ENCODE assay signal across 9 cellular contexts in genomic region chr5:150081541-150082283, GRCh38. TPM values are rescaled to one million over a fixed set of nuclear protein-coding genes. Genes with fewer than 3 reads are reported as not detected.
DNase-seq lines count a peak whose midpoint lies in the region; ATAC-seq, FAIRE-seq and TF ChIP-seq lines count a peak whose summit lies in the region.
"Had no signal": no experiment of that assay in that cellular context is flagged by ENCODE, and none has a peak within 500 bp of the region (broad histone marks: within the 10 kb centered on the region; RNA-seq: fewer than 3 reads in every experiment).

No MANE protein-coding gene starts in this region.

- no peaks in the 10 kb centered on the region for H3K36me3 ChIP-seq in IMR-90 (ENCODE audit: control insufficient read depth, insufficient read depth, low read length)
- no peaks in the 10 kb centered on the region for H3K36me3 ChIP-seq in H1 (ENCODE audit: control insufficient read depth in 2 of 4, insufficient read depth in 4 of 4, low read length in 3 of 4)

- H4K20me1 ChIP-seq in IMR-90 (ENCODE audit: insufficient read depth, low read length) (no peaks in the 10 kb centered on the region), H1 (replicated peaks in 1 of 2; ENCODE audit: control insufficient read depth in 1 of 2, insufficient read depth in 2 of 2, low read length in 2 of 2) (no peaks in the 10 kb centered on the region)

- FAIRE-seq in H1 (lab: Jason Lieb, UNC), result no peak
- FAIRE-seq: islet of Langerhans had no signal

- TF ChIP-seq POLR2A in IMR-90 (IDR thresholded peaks at IDR 0.05; ENCODE audit: low read depth, low read length) (no peak), H1 (IDR thresholded peaks at IDR 0.05; ENCODE audit: control extremely low read depth in 1 of 2, low read depth in 2 of 2, low read length in 2 of 2) (no peak)

- H3K9me3 Mint-ChIP-seq in osteocyte (ENCODE audit: unreplicated experiment), result no peaks in the 10 kb centered on the region

- H3K27me3 Mint-ChIP-seq in osteocyte (ENCODE audit: unreplicated experiment), result no peaks in the 10 kb centered on the region

- H3K23ac ChIP-seq in IMR-90 (ENCODE audit: low read depth, low read length) (0 out of 2 replicates have a peak overlapping the region, but pooled peaks have one; percentile 0), H1 (ENCODE audit: insufficient read length) (no peak overlapping the region)

- H3K9me3 ChIP-seq in IMR-90 (ENCODE audit: control insufficient read depth, insufficient read depth, low read length), result no peaks in the 10 kb centered on the region
- no peaks in the 10 kb centered on the region for H3K9me3 ChIP-seq in H1 (ENCODE audit: insufficient read depth in 2 of 2, low read depth in 1 of 2, low read length in 1 of 2)

- no peak for TF ChIP-seq EP300 in H1 (IDR thresholded peaks at IDR 0.05; ENCODE audit: borderline replicate concordance in 1 of 2, low read depth in 2 of 2, low read length in 2 of 2)

- TF ChIP-seq CTCF in IMR-90 (conservative IDR thresholded peaks at IDR 0.05; ENCODE audit: low read depth, low read length) (no peak), H1 (IDR thresholded peaks at IDR 0.05; ENCODE audit: control extremely low read depth in 1 of 3, insufficient read depth in 1 of 3, low read depth in 1 of 3, low read length in 3 of 3) (no peak), osteocyte (IDR thresholded peaks at IDR 0.05) (no peak), foreskin fibroblast (IDR thresholded peaks at IDR 0.05; ENCODE audit: low read depth, low read length) (no peak)

- 15% methylated on average over 3 of the region's 15 CpGs; no CpG with 5 or more reads in 1 of the 2 experiments for WGBS in IMR-90 (ENCODE audit: extremely low coverage in 2 of 2, insufficient read length in 1 of 2), 2 experiments
- WGBS in H1 (ENCODE audit: extremely low coverage in 1 of 2, insufficient coverage in 1 of 2, insufficient read length in 1 of 2, insufficient replicate concordance in 2 of 2, low coverage in 1 of 2, low lambda C conversion rate in 2 of 2, missing lambda C conversion rate in 1 of 2), 2 experiments, result 54% methylated on average over 15 of the region's 15 CpGs; no CpG with 5 or more reads in 1 of the 2 experiments

- H3K4me3 ChIP-seq in IMR-90 (ENCODE audit: insufficient read depth, low read depth, low read length) (no peak overlapping the region), H1 (ENCODE audit: extremely low read depth in 1 of 4, insufficient read depth in 2 of 4, low read depth in 3 of 4, low read length in 4 of 4) (no peak overlapping the region), foreskin fibroblast (ENCODE audit: low read depth in 1 of 2, low read length in 2 of 2) (no peak overlapping the region)

- ATAC-seq in GM21447 (IDR thresholded peaks at IDR 0.05; ENCODE audit: unreplicated experiment) (peak; percentile 94), IMR-90 (ENCODE audit: low read depth) (peak; percentile 79)

- H3K14ac ChIP-seq in IMR-90 (replicated peaks; ENCODE audit: low read depth, low read length) (0 out of 2 replicates have a peak overlapping the region, but pooled peaks have one; percentile 45), H1 (ENCODE audit: insufficient read length) (no peak overlapping the region)

- H3K79me2 ChIP-seq in H1 (ENCODE audit: control insufficient read depth in 1 of 2, insufficient read depth in 2 of 2, low read length in 2 of 2), result no peaks in the 10 kb centered on the region

- H2BK120ac ChIP-seq in IMR-90 (ENCODE audit: low read depth, low read length), result no peak overlapping the region
- H2BK120ac ChIP-seq in H1 (replicated peaks; ENCODE audit: low read depth, low read length), result no peak overlapping the region

- no peak overlapping the region for H4K5ac ChIP-seq in IMR-90 (ENCODE audit: low read depth, low read length)
- no peak overlapping the region for H4K5ac ChIP-seq in H1 (ENCODE audit: insufficient read length, low read depth, low read length)

- H2BK5ac ChIP-seq in IMR-90 (ENCODE audit: low read depth, low read length, poor library complexity, severe bottlenecking) (no peak overlapping the region), H1 (ENCODE audit: low read depth, low read length) (no peak overlapping the region)

- POLR2A ChIA-PET in IMR-90 (lab: Charles Lee; ENCODE audit: unreplicated experiment) (no interaction called here), H1 (lab: Charles Lee; ENCODE audit: partially characterized antibody) (no interaction called here)

- in situ Hi-C loops in IMR-90 (cut with MboI; ENCODE audit: low sequenced_read_pairs), result no loop called here

- dilution Hi-C loops in IMR-90 (cut with HindIII; ENCODE audit: low sequenced_read_pairs, unreplicated experiment), result no loop called here

- no TSS peak for BruUV-seq in IMR-90 (replicated peaks; lab: Mats Ljungman, UMichigan)

- H3K4me2 ChIP-seq in IMR-90 (ENCODE audit: low read depth, low read length) (peak overlapping the region; percentile 48; the same call in 1 of the 2 replicates), H1 (ENCODE audit: insufficient read depth in 1 of 2, low read depth in 2 of 2, low read length in 2 of 2) (no peak overlapping the region)

- no peak overlapping the region; the same call in 1 of the 2 replicates for H3K4ac ChIP-seq in IMR-90 (ENCODE audit: low read depth, low read length)
- no peak overlapping the region for H3K4ac ChIP-seq in H1 (replicated peaks; ENCODE audit: insufficient read length, low read depth, low read length)

- intact Hi-C loops in IMR-90 (cut with micrococcal nuclease), result no loop called here

- H2BK20ac ChIP-seq in IMR-90 (ENCODE audit: low read depth, low read length) (no peak overlapping the region), H1 (ENCODE audit: low read length) (no peak overlapping the region)

- no peak overlapping the region for H3K27ac ChIP-seq in IMR-90 (ENCODE audit: insufficient read depth, low read length)
- no peak overlapping the region for H3K27ac ChIP-seq in H1 (ENCODE audit: low read depth, low read length)

- H3K27ac Mint-ChIP-seq in osteocyte (ENCODE audit: unreplicated experiment), result no peak overlapping the region

- CTCF ChIA-PET in IMR-90 (lab: Yijun Ruan, JAX), result no interaction called here
- CTCF ChIA-PET in H1 (lab: Charles Lee; ENCODE audit: partially characterized antibody), result interaction anchor here (0.6 to 2.5 kb wide), 9 partner anchors 9 to 305 kb away, joined by 3 to 12 read pairs (median 4); no protein-coding TSS in a partner anchor

- no peak overlapping the region for H3K4me3 Mint-ChIP-seq in osteocyte (ENCODE audit: unreplicated experiment)

- H2BK12ac ChIP-seq in H1 (ENCODE audit: low read depth, low read length), result peak overlapping the region; percentile 43; the same call in 1 of the 2 replicates

- no peak overlapping the region for H3K56ac ChIP-seq in IMR-90 (ENCODE audit: extremely low read depth, insufficient read depth, low read length)
- no peak overlapping the region for H3K56ac ChIP-seq in H1 (replicated peaks; ENCODE audit: insufficient read length, low read depth, low read length)

- H2AK9ac ChIP-seq in IMR-90 (replicated peaks; ENCODE audit: low read depth, low read length, poor library complexity), result peak overlapping the region; percentile 2

- H3K27me3 ChIP-seq in IMR-90 (ENCODE audit: control insufficient read depth, insufficient read depth, low read length) (peaks cover 27% of the 10 kb centered on the region), H1 (replicated peaks in 1 of 4; ENCODE audit: control insufficient read depth in 3 of 4, extremely low read depth in 1 of 4, insufficient read depth in 3 of 4, low read length in 3 of 4) (no peaks in the 10 kb centered on the region; a peak in 1 of 7 replicates)

- peaks cover 8% of the 10 kb centered on the region for H3K4me1 Mint-ChIP-seq in osteocyte (ENCODE audit: unreplicated experiment)

- no peak overlapping the region for H3K9ac ChIP-seq in IMR-90 (ENCODE audit: low read depth, low read length)
- no peak overlapping the region for H3K9ac ChIP-seq in H1 (replicated peaks in 1 of 4; ENCODE audit: extremely low read depth in 1 of 4, low read depth in 3 of 4, low read length in 3 of 4)

- no peak overlapping the region for H2BK15ac ChIP-seq in IMR-90 (ENCODE audit: low read depth, low read length)
- H2BK15ac ChIP-seq in H1 (ENCODE audit: low read length), result no peak overlapping the region

- TF ChIP-seq RAD21 in IMR-90 (IDR thresholded peaks at IDR 0.05; ENCODE audit: low read length), result no peak
- TF ChIP-seq RAD21 in H1 (IDR thresholded peaks at IDR 0.05 in 1 of 2, conservative IDR thresholded peaks at IDR 0.05 in 1 of 2; ENCODE audit: low read depth in 2 of 2, low read length in 2 of 2), result no peak

- H4K8ac ChIP-seq in IMR-90 (ENCODE audit: low read depth in 2 of 2, low read length in 2 of 2) (no peak overlapping the region), H1 (ENCODE audit: extremely low read depth, insufficient read depth, low read length) (peak overlapping the region; percentile 37; the same call in 1 of the 2 replicates)

- DNase-seq in C1 segment of cervical spinal cord (lab: John Stamatoyannopoulos, UW) (peak in 9 of 14 donors; percentile 23 to 78 (median 56)), IMR-90 (peak; percentile 26), H1 (ENCODE audit: low read depth in 1 of 2, low spot score in 2 of 2) (no peak), osteocyte (ENCODE audit: extremely low spot score, unreplicated experiment) (peak; percentile 78), foreskin fibroblast (no peak), activated gamma-delta T cell treated with Interleukin-2 at 50 U/mL for 16 hours (no peak), NCI-H524 (lab: John Stamatoyannopoulos, UW) (no peak)

- H3K79me1 ChIP-seq in IMR-90 (ENCODE audit: low read depth in 1 of 2, low read length in 2 of 2) (no peaks in the 10 kb centered on the region), H1 (ENCODE audit: low read depth, low read length) (no peaks in the 10 kb centered on the region)

- H2AFZ ChIP-seq in IMR-90 (replicated peaks; ENCODE audit: low read length, poor library complexity) (peak overlapping the region; percentile 33), H1 (ENCODE audit: low read length) (peak overlapping the region; percentile 75)

- peaks cover 3% of the 10 kb centered on the region; the same call in 1 of the 2 replicates for H3K9me1 ChIP-seq in IMR-90 (ENCODE audit: insufficient read depth, low read length)

- H3K36me3 Mint-ChIP-seq in osteocyte (ENCODE audit: unreplicated experiment), result no peaks in the 10 kb centered on the region

- H2AK5ac ChIP-seq in IMR-90 (ENCODE audit: low read depth, low read length), result no peak overlapping the region
- no peak overlapping the region for H2AK5ac ChIP-seq in H1 (ENCODE audit: low read depth, low read length)

- H3K18ac ChIP-seq in IMR-90 (ENCODE audit: low read depth, low read length) (no peak overlapping the region), H1 (ENCODE audit: extremely low read depth, low read length) (no peak overlapping the region)

- H3K4me1 ChIP-seq in IMR-90 (ENCODE audit: control insufficient read depth, insufficient read depth, low read length), result peaks cover 4% of the 10 kb centered on the region; the same call in 1 of the 2 replicates
- H3K4me1 ChIP-seq in H1 (replicated peaks in 1 of 4; ENCODE audit: control insufficient read depth in 3 of 4, insufficient read depth in 4 of 4, low read length in 3 of 4), result peaks cover 0 to 6% (median 1%) of the 10 kb centered on the region in 4 experiments; a peak in 5 of 7 replicates

- no peak overlapping the region for H4K91ac ChIP-seq in IMR-90 (ENCODE audit: insufficient read depth, low read depth, low read length)
- no peak overlapping the region for H4K91ac ChIP-seq in H1 (replicated peaks; ENCODE audit: insufficient read length, low read length)

- no peaks in the 10 kb centered on the region; the same call in 1 of the 2 replicates for H3K23me2 ChIP-seq in H1 (ENCODE audit: low read depth, low read length)

RNA-seq across cellular contexts. Expression of gene CSF1R, which starts 4.6 kb away (rescaled TPM):
- total RNA-seq in IMR-90 (2012; rRNA removed) (under 0.01 and 0.36 TPM in 2 replicates), osteocyte (1.1 and 1.2 TPM in 2 replicates)
- polyA plus RNA-seq in IMR-90 (2012; rRNA removed) (0.07 and 0.14 TPM in 2 replicates), H1 (2011; rRNA removed) (0.12 TPM in 1 of 2 replicates, not detected in the other)
- polyA plus RNA-seq in IMR-90 (2012; cell fraction: cytosol; rRNA removed), result 0.03 and 0.08 TPM in 2 replicates
- polyA plus RNA-seq in IMR-90 (2012; cell fraction: nucleus; rRNA removed; ENCODE audit: low replicate concordance), result 0.33 and 0.72 TPM in 2 replicates
- not detected in 2 replicates for total RNA-seq in H1 (2021; fragmentation: NEBNext Ultra II Directional; extraction: Animal tissue kit (Norgen Biotek cat#: 25700))
- polyA plus RNA-seq in H1 (2011; cell fraction: cytosol; rRNA removed), result not detected
- polyA plus RNA-seq in H1 (2011; cell fraction: nucleus; rRNA removed), result not detected
- 0.14 TPM in 1 of 4 replicates, not detected in the others for polyA plus RNA-seq in H1 (2012, experiment 1 of 2)
- 0.08 TPM for polyA plus RNA-seq in H1 (2012, experiment 2 of 2)
- 0.08 TPM for polyA plus RNA-seq in H1 (2013, experiment 1 of 2)
- polyA plus RNA-seq in H1 (2013, experiment 2 of 2), result 0.04 TPM
- not detected in 2 replicates for polyA minus RNA-seq in H1 (2011; rRNA and poly(A)+ RNA removed)
- polyA minus RNA-seq in H1 (2011; cell fraction: cytosol; rRNA and poly(A)+ RNA removed), result not detected
- polyA minus RNA-seq in H1 (2011; cell fraction: nucleus; rRNA and poly(A)+ RNA removed), result not detected

Comparison
In these comparisons a context has a peak if more than half of its experiments do, and no peak if none do; other contexts are left out.
1. DNase-seq: peak in C1 segment of cervical spinal cord (9 of 14), IMR-90 (single experiment) and osteocyte (single experiment); none in H1 (0 of 2), foreskin fibroblast (0 of 2), activated gamma-delta T cell treated with Interleukin-2 at 50 U/mL for 16 hours (single experiment) and NCI-H524 (0 of 2).